Comparison of ENCODE assay signal across 8 cellular contexts in genomic region chr2:74532222-74532621, GRCh38. TPM values are rescaled to one million over a fixed set of nuclear protein-coding genes. Genes with fewer than 3 reads are reported as not detected.
A peak's percentile ranks its signal among the peaks of the same experiment; 100 is the strongest.
DNase-seq lines count a peak whose midpoint lies in the region; ATAC-seq and TF ChIP-seq lines count a peak whose summit lies in the region.

No MANE protein-coding gene starts in this region.

- peaks cover 11% of the 10 kb centered on the region for H3K36me3 ChIP-seq in BE2C
- H3K36me3 ChIP-seq in hepatocyte (replicated peaks; ENCODE audit: insufficient read depth, low read depth): no peaks in the 10 kb centered on the region

- no peak overlapping the region for H3K27ac ChIP-seq in hepatocyte

- H3K27me3 ChIP-seq in BE2C (no peaks in the 10 kb centered on the region), hepatocyte (no peaks in the 10 kb centered on the region)

- peaks cover 32% of the 10 kb centered on the region for H3K79me2 ChIP-seq in hepatocyte

- H3K4me3 ChIP-seq in BE2C (ENCODE audit: low read depth, low read length) (no peak overlapping the region), hepatocyte (no peak overlapping the region)

- no peak overlapping the region for H3K4me2 ChIP-seq in hepatocyte

- peaks cover 38% of the 10 kb centered on the region for H3K4me1 Mint-ChIP-seq in T-helper 1 cell treated with Interleukin-12 subunit alpha and Interleukin-12 subunit beta and Interleukin-4 antibody, amounts not matched to agents 30 μg/mL and 1 μg/mL, for 36 hours (ENCODE audit: low read depth)

- H3K9me3 ChIP-seq in BE2C (no peaks in the 10 kb centered on the region), hepatocyte (ENCODE audit: low read depth) (no peaks in the 10 kb centered on the region)

- no peaks in the 10 kb centered on the region for H3K9me3 Mint-ChIP-seq in T-helper 1 cell treated with Interleukin-12 subunit alpha and Interleukin-12 subunit beta and Interleukin-4 antibody, amounts not matched to agents 30 μg/mL and 1 μg/mL, for 36 hours

- H4K20me1 ChIP-seq in hepatocyte (ENCODE audit: insufficient read depth, poor library complexity, severe bottlenecking): peaks cover 7% of the 10 kb centered on the region

- peak overlapping the region; percentile 97 for H3K4me3 Mint-ChIP-seq in T-helper 1 cell treated with Interleukin-12 subunit alpha and Interleukin-12 subunit beta and Interleukin-4 antibody, amounts not matched to agents 30 μg/mL and 1 μg/mL, for 36 hours

- no peaks in the 10 kb centered on the region for H3K9me2 ChIP-seq in hepatocyte (replicated peaks; ENCODE audit: insufficient read depth)

- H3K36me3 Mint-ChIP-seq in T-helper 1 cell treated with Interleukin-12 subunit alpha and Interleukin-12 subunit beta and Interleukin-4 antibody, amounts not matched to agents 30 μg/mL and 1 μg/mL, for 36 hours (ENCODE audit: low read depth): peaks cover 28% of the 10 kb centered on the region

- TF ChIP-seq CTCF in BE2C (IDR thresholded peaks at IDR 0.05; ENCODE audit: low read depth, low read length): peak; percentile 33; the same call in 1 of the 2 replicates
- peak; percentile 25 for TF ChIP-seq CTCF in GM20000 (IDR thresholded peaks at IDR 0.05; ENCODE audit: extremely low read depth, missing control alignments)
- TF ChIP-seq CTCF in hepatocyte (IDR thresholded peaks at IDR 0.05; ENCODE audit: poor library complexity): peak; percentile 45

- H3K27me3 Mint-ChIP-seq in T-helper 1 cell treated with Interleukin-12 subunit alpha and Interleukin-12 subunit beta and Interleukin-4 antibody, amounts not matched to agents 30 μg/mL and 1 μg/mL, for 36 hours (ENCODE audit: low read depth): no peaks in the 10 kb centered on the region

- H3K27ac Mint-ChIP-seq in T-helper 1 cell treated with Interleukin-12 subunit alpha and Interleukin-12 subunit beta and Interleukin-4 antibody, amounts not matched to agents 30 μg/mL and 1 μg/mL, for 36 hours: peak overlapping the region; percentile 96

- no peak overlapping the region for H2AFZ ChIP-seq in hepatocyte

- ATAC-seq in GM18873 (IDR thresholded peaks at IDR 0.05; ENCODE audit: low FRiP score, unreplicated experiment): no peak
- ATAC-seq in HG02884 (IDR thresholded peaks at IDR 0.05; ENCODE audit: unreplicated experiment): no peak

- DNase-seq in BE2C (no peak), GM20000 (ENCODE audit: low spot score) (peak; percentile 52), hepatocyte (ENCODE audit: low spot score) (no peak), HuH-7.5 (ENCODE audit: low spot score) (no peak)
- DNase-seq in stimulated activated naive CD4-positive, alpha-beta T cell treated with Interleukin-2 at 50 U/mL for 16 hours (lab: John Stamatoyannopoulos, UW): no peak

- H3K4me1 ChIP-seq in BE2C (no peaks in the 10 kb centered on the region), hepatocyte (ENCODE audit: insufficient read depth) (no peaks in the 10 kb centered on the region)

RNA-seq across cellular contexts. Expression of gene HTRA2, which starts 2.5 kb away (rescaled TPM):
- 52.4 TPM for polyA plus RNA-seq in BE2C (2012; ENCODE audit: insufficient read depth, insufficient read length, low read depth)
- total RNA-seq in hepatocyte: 31.2 and 32.4 TPM in 2 replicates
- 33.5 and 37.2 TPM in 2 replicates for polyA plus RNA-seq in hepatocyte

RNA-seq across cellular contexts. Expression of gene AUP1, which starts 2.7 kb away (rescaled TPM):
- polyA plus RNA-seq in BE2C (2012; ENCODE audit: insufficient read depth, insufficient read length, low read depth): 222 TPM
- total RNA-seq in hepatocyte: 121 and 138 TPM in 2 replicates
- 195 and 212 TPM in 2 replicates for polyA plus RNA-seq in hepatocyte

RNA-seq across cellular contexts. Expression of gene DQX1, which starts 6.2 kb away (rescaled TPM):
- polyA plus RNA-seq in BE2C (2012; ENCODE audit: insufficient read depth, insufficient read length, low read depth): 15.8 TPM
- 1.2 and 4.0 TPM in 2 replicates for total RNA-seq in hepatocyte
- 0.73 TPM in 1 of 2 replicates, not detected in the other for polyA plus RNA-seq in hepatocyte

RNA-seq across cellular contexts. Expression of gene TLX2, which starts 18.0 kb away (rescaled TPM):
- 27.0 TPM for polyA plus RNA-seq in BE2C (2012; ENCODE audit: insufficient read depth, insufficient read length, low read depth)
- total RNA-seq in hepatocyte: not detected in 2 replicates
- polyA plus RNA-seq in hepatocyte: not detected in 2 replicates

RNA-seq across cellular contexts. Expression of gene LOXL3, which starts 21.5 kb away (rescaled TPM):
- polyA plus RNA-seq in BE2C (2012; ENCODE audit: insufficient read depth, insufficient read length, low read depth): 15.9 TPM
- total RNA-seq in hepatocyte: 13.3 and 13.6 TPM in 2 replicates
- polyA plus RNA-seq in hepatocyte: 11.0 and 11.2 TPM in 2 replicates
